ENCODE assay signal across 1 cellular context in the genomic region with DNA sequence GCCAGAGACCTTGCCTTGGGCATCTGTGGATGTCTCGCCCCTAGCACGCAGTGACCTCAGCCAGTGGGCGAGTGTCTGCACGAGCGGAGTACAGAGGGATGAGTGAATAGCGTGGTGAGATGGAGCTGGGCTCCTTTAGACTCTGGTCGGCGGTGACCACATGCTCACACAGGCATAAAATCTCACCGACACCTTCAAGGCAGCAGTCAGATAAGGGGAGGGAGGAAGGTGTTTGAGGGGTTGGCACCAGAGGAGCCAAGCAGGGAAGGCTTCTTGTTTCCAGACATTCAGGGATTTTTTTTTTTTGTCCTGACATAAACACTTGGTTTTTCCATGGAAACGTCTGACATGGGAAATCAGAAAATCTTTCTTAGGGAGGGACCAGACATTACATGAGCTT.
TF ChIP-seq lines count a peak whose summit lies in the region.

No MANE protein-coding gene starts in this region.

TF ChIP-seq in IMR-90, 13 proteins besides CTCF, POLR2A, EP300 and RAD21:
- TF ChIP-seq SMC3 (IDR thresholded peaks at IDR 0.05; ENCODE audit: low read depth, low read length) (no peak), RCOR1 (IDR thresholded peaks at IDR 0.05; ENCODE audit: insufficient replicate concordance, low read length) (no peak), CHD1 (IDR thresholded peaks at IDR 0.05; ENCODE audit: low read depth, low read length) (no peak), FOS (IDR thresholded peaks at IDR 0.05; ENCODE audit: low read depth, low read length) (peak; percentile 28; the same call in 1 of the 2 replicates), MAZ (IDR thresholded peaks at IDR 0.05; ENCODE audit: borderline replicate concordance, low read depth, low read length) (no peak; the same call in 1 of the 2 replicates), MAFK (IDR thresholded peaks at IDR 0.05; ENCODE audit: low read depth, low read length) (no peak), RFX5 (IDR thresholded peaks at IDR 0.05; ENCODE audit: low read depth, low read length) (no peak), MXI1 (IDR thresholded peaks at IDR 0.05; ENCODE audit: borderline replicate concordance, low read depth, low read length) (no peak), CEBPB (IDR thresholded peaks at IDR 0.05; ENCODE audit: low read depth, low read length) (no peak), BHLHE40 (IDR thresholded peaks at IDR 0.05; ENCODE audit: low read depth, low read length) (peak; percentile 82), NFE2L2 (IDR thresholded peaks at IDR 0.05; ENCODE audit: low read depth, low read length) (no peak)
- TF ChIP-seq, protein P1, sequence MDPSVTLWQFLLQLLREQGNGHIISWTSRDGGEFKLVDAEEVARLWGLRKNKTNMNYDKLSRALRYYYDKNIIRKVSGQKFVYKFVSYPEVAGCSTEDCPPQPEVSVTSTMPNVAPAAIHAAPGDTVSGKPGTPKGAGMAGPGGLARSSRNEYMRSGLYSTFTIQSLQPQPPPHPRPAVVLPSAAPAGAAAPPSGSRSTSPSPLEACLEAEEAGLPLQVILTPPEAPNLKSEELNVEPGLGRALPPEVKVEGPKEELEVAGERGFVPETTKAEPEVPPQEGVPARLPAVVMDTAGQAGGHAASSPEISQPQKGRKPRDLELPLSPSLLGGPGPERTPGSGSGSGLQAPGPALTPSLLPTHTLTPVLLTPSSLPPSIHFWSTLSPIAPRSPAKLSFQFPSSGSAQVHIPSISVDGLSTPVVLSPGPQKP (IDR thresholded peaks at IDR 0.05; ENCODE audit: borderline replicate concordance, low read depth, low read length), result no peak
- TF ChIP-seq, protein P2, sequence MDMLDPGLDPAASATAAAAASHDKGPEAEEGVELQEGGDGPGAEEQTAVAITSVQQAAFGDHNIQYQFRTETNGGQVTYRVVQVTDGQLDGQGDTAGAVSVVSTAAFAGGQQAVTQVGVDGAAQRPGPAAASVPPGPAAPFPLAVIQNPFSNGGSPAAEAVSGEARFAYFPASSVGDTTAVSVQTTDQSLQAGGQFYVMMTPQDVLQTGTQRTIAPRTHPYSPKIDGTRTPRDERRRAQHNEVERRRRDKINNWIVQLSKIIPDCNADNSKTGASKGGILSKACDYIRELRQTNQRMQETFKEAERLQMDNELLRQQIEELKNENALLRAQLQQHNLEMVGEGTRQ (IDR thresholded peaks at IDR 0.05; ENCODE audit: low read depth, low read length), result no peak
